In genomic region chr17:75288359-75288758, GRCh38 we compare ENCODE assay signal across 8 cellular contexts. TPM values are rescaled to one million over a fixed set of nuclear protein-coding genes. Genes with fewer than 3 reads are reported as not detected.
DNase-seq lines count a peak whose midpoint lies in the region; ATAC-seq and TF ChIP-seq lines count a peak whose summit lies in the region.

No MANE protein-coding gene starts in this region.

- intact Hi-C loops in mammary epithelial cell (cut with micrococcal nuclease), result loop anchor here (2.0 kb wide), 1 partner anchor 28 kb away; the partner anchor contains the start of genes GGA3 and MRPS7

- H3K9me3 ChIP-seq in HUES6 (ENCODE audit: control insufficient read depth, insufficient read depth, low read depth, low read length) (no peaks in the 10 kb centered on the region), mammary epithelial cell (replicated peaks; ENCODE audit: insufficient read depth, low read length) (no peaks in the 10 kb centered on the region), muscle layer of duodenum (ENCODE audit: control insufficient read depth in 1 of 2, low read length in 2 of 2) (no peaks in the 10 kb centered on the region)

- H4K20me1 ChIP-seq in mammary epithelial cell (ENCODE audit: insufficient read depth, low read length), result no peaks in the 10 kb centered on the region

- WGBS in mammary epithelial cell (ENCODE audit: low coverage, missing lambda C conversion rate), result 0% methylated on average over 2 of the region's 2 CpGs

- H3K4me3 ChIP-seq in ACC112 (ENCODE audit: low read depth, low read length) (peak overlapping the region; percentile 90), HUES6 (ENCODE audit: low read depth, low read length) (peak overlapping the region; percentile 89), mammary epithelial cell (replicated peaks in 1 of 3; ENCODE audit: insufficient read depth in 1 of 3, low read depth in 2 of 3, low read length in 3 of 3) (peak overlapping the region; percentile 80 to 99 (median 92)), muscle layer of duodenum (ENCODE audit: low read depth in 1 of 2, low read length in 2 of 2) (peak overlapping the region; percentile 84 to 95)

- CTCF ChIA-PET in mammary epithelial cell (lab: Charles Lee; ENCODE audit: low non-redundant PET), result interaction anchor here (0.6 to 1.6 kb wide), 2 partner anchors 18 to 228 kb away, joined by 4 to 20 read pairs; partner anchors contain the start of genes MIF4GD and TSEN54

- no peak overlapping the region for H3K9ac ChIP-seq in HUES6 (ENCODE audit: low read length)
- no peak overlapping the region for H3K9ac ChIP-seq in mammary epithelial cell (ENCODE audit: insufficient read depth, low read length)

- no TSS peak for BruUV-seq in mammary epithelial cell (replicated peaks; lab: Mats Ljungman, UMichigan)

- no peak overlapping the region for H3K27ac ChIP-seq in ACC112 (ENCODE audit: low read depth, low read length)
- no peak overlapping the region for H3K27ac ChIP-seq in HUES6 (ENCODE audit: low read depth, low read length)
- H3K27ac ChIP-seq in mammary epithelial cell (ENCODE audit: insufficient read depth, low read depth, low read length), result no peak overlapping the region
- H3K27ac ChIP-seq in muscle layer of duodenum (ENCODE audit: low read length), result peak overlapping the region; percentile 63

- no peak for ATAC-seq in HG03571 (IDR thresholded peaks at IDR 0.05; ENCODE audit: unreplicated experiment)

- DNase-seq in mammary epithelial cell (no peak), NCI-H2171 treated with DMSO at 0.1 percent for 48 hours (lab: John Stamatoyannopoulos, UW) (no peak), NCI-H146 treated with DMSO at 0.1 percent for 48 hours (lab: John Stamatoyannopoulos, UW; ENCODE audit: unreplicated experiment) (no peak)
- no peak for DNase-seq in effector CD8-positive, alpha-beta T cell (lab: John Stamatoyannopoulos, UW)

- TF ChIP-seq CTCF in mammary epithelial cell (conservative IDR thresholded peaks at IDR 0.05 in 1 of 2, IDR thresholded peaks at IDR 0.05 in 1 of 2; ENCODE audit: extremely low read depth in 1 of 2, insufficient read depth in 1 of 2, low read depth in 1 of 2, low read length in 2 of 2), result no peak

- in situ Hi-C loops in mammary epithelial cell (cut with MboI; ENCODE audit: low sequenced_read_pairs in 2 of 2), result no loop called here

- H2AFZ ChIP-seq in ACC112 (ENCODE audit: low read length, unreplicated experiment) (no peak overlapping the region), mammary epithelial cell (ENCODE audit: low read depth, low read length) (peak overlapping the region; percentile 99)

- H3K36me3 ChIP-seq in ACC112 (ENCODE audit: insufficient read depth, low read length), result no peaks in the 10 kb centered on the region
- H3K36me3 ChIP-seq in HUES6 (ENCODE audit: control insufficient read depth, insufficient read depth, low read length), result peaks cover 20% of the 10 kb centered on the region
- H3K36me3 ChIP-seq in mammary epithelial cell (ENCODE audit: insufficient read depth, low read length), result peaks cover 6% of the 10 kb centered on the region
- H3K36me3 ChIP-seq in muscle layer of duodenum (ENCODE audit: control insufficient read depth in 1 of 2, insufficient read depth in 2 of 2, low read length in 2 of 2), result peaks cover 0 to 2% of the 10 kb centered on the region in 2 donors

- no peaks in the 10 kb centered on the region for H3K79me2 ChIP-seq in ACC112 (ENCODE audit: control insufficient read depth, insufficient read depth, low read length, unreplicated experiment)
- H3K79me2 ChIP-seq in mammary epithelial cell (ENCODE audit: insufficient read depth, low read length), result peaks cover 12% of the 10 kb centered on the region

- H3K27me3 ChIP-seq in ACC112 (ENCODE audit: insufficient read depth, low read length), result no peaks in the 10 kb centered on the region
- H3K27me3 ChIP-seq in HUES6 (ENCODE audit: control insufficient read depth, insufficient read depth, low read length), result no peaks in the 10 kb centered on the region; the same call in 1 of the 2 replicates
- no peaks in the 10 kb centered on the region for H3K27me3 ChIP-seq in mammary epithelial cell (ENCODE audit: insufficient read depth, low read length)
- no peaks in the 10 kb centered on the region for H3K27me3 ChIP-seq in muscle layer of duodenum (ENCODE audit: low read depth, low read length)

- dilution Hi-C loops in mammary epithelial cell (cut with HindIII; ENCODE audit: low sequenced_read_pairs), result no loop called here

- H3K4me2 ChIP-seq in mammary epithelial cell (ENCODE audit: insufficient read depth, low read depth, low read length), result peak overlapping the region; percentile 74

- H3K4me1 ChIP-seq in ACC112 (ENCODE audit: control insufficient read depth, insufficient read depth, low read length, unreplicated experiment) (peaks cover 4% of the 10 kb centered on the region), HUES6 (ENCODE audit: control insufficient read depth, insufficient read depth, low read length) (0 out of 2 replicates have a peak, but pooled peaks cover 4% of the 10 kb centered on the region), mammary epithelial cell (ENCODE audit: insufficient read depth, low read length) (peaks cover 9% of the 10 kb centered on the region), muscle layer of duodenum (ENCODE audit: control insufficient read depth in 1 of 2, insufficient read depth in 2 of 2, low read length in 2 of 2) (peaks cover 0 to 7% of the 10 kb centered on the region in 2 donors)

RNA-seq across cellular contexts. Expression of gene SLC25A19, which starts 0.9 kb away (rescaled TPM):
- 10 to 100 TPM in 1 of 2 donors, 1 to 10 TPM in 1; 4.5 to 12.1 TPM for total RNA-seq in mammary epithelial cell
- 14.8 TPM for polyA plus RNA-seq in mammary epithelial cell
- 30.3 TPM for polyA minus RNA-seq in mammary epithelial cell

RNA-seq across cellular contexts. Expression of gene MIF4GD, which starts 17.3 kb away (rescaled TPM):
- 10 to 100 TPM in 1 of 2 donors, 1 to 10 TPM in 1; 9.7 to 14.6 TPM for total RNA-seq in mammary epithelial cell
- 21.0 TPM for polyA plus RNA-seq in mammary epithelial cell
- 10.6 TPM for polyA minus RNA-seq in mammary epithelial cell

RNA-seq across cellular contexts. Expression of gene MRPS7, which starts 26.7 kb away (rescaled TPM):
- 10 to 100 TPM; 36.0 to 55.5 TPM for total RNA-seq in mammary epithelial cell
- polyA plus RNA-seq in mammary epithelial cell, result 77.7 TPM
- polyA minus RNA-seq in mammary epithelial cell, result 122 TPM

RNA-seq across cellular contexts. Expression of gene GGA3, which starts 27.0 kb away (rescaled TPM):
- total RNA-seq in mammary epithelial cell, result 10 to 100 TPM in 1 of 2 donors, 1 to 10 TPM in 1; 9.7 to 30.9 TPM
- polyA plus RNA-seq in mammary epithelial cell, result 20.2 TPM
- 21.6 TPM for polyA minus RNA-seq in mammary epithelial cell
